Comparison of ENCODE assay signal across 11 cellular contexts in genomic region chr12:49661191-49661590, GRCh38. TPM values are rescaled to one million over a fixed set of nuclear protein-coding genes. Genes with fewer than 3 reads are reported as not detected.
DNase-seq lines count a peak whose midpoint lies in the region; ATAC-seq and TF ChIP-seq lines count a peak whose summit lies in the region.
"Had no signal": no experiment of that assay in that cellular context is flagged by ENCODE, and none has a peak within 500 bp of the region (broad histone marks: within the 10 kb centered on the region; RNA-seq: fewer than 3 reads in every experiment).

No MANE protein-coding gene starts in this region.

- no peaks in the 10 kb centered on the region for H3K27me3 ChIP-seq in CD8-positive, alpha-beta T cell (ENCODE audit: insufficient read depth, low read length)
- H3K27me3 ChIP-seq in layer of hippocampus (ENCODE audit: control insufficient read depth, insufficient read depth, low read length): no peaks in the 10 kb centered on the region
- H3K27me3 ChIP-seq: uterus had no signal

- POLR2A ChIA-PET in CD8-positive, alpha-beta T cell (lab: Charles Lee): interaction anchor here (1.1 kb wide), 1 partner anchor 9 kb away, joined by 5 read pairs; no protein-coding TSS in a partner anchor

- H3K36me3 Mint-ChIP-seq in CD8-positive, alpha-beta T cell: peaks cover 62% of the 10 kb centered on the region
- peaks cover 9% of the 10 kb centered on the region for H3K36me3 Mint-ChIP-seq in T-helper 17 cell (ENCODE audit: low read depth)

- no peaks in the 10 kb centered on the region for H3K9me3 ChIP-seq in CD8-positive, alpha-beta T cell (ENCODE audit: low read length)
- H3K9me3 ChIP-seq in T-helper 17 cell (ENCODE audit: control insufficient read depth, low read length, poor library complexity, severe bottlenecking): no peaks in the 10 kb centered on the region
- H3K9me3 ChIP-seq: uterus had no signal

- CTCF ChIA-PET in CD8-positive, alpha-beta T cell (lab: Charles Lee): interaction anchor here (1.1 to 8.2 kb wide), 4 partner anchors 12 to 45 kb away, joined by 3 to 48 read pairs (median 32); partner anchors contain the start of gene FMNL3

- H3K4me3 ChIP-seq in CD8-positive, alpha-beta T cell (ENCODE audit: low read depth, low read length): no peak overlapping the region
- H3K4me3 ChIP-seq: SK-N-MC, uterus had no signal

- peak overlapping the region; percentile 99 for H3K27ac Mint-ChIP-seq in CD8-positive, alpha-beta T cell
- H3K27ac Mint-ChIP-seq in T-helper 17 cell: peak overlapping the region; percentile 97

- TF ChIP-seq CTCF in CD8-positive, alpha-beta T cell (IDR thresholded peaks at IDR 0.05): no peak

- no peaks in the 10 kb centered on the region for H3K27me3 Mint-ChIP-seq in CD8-positive, alpha-beta T cell (ENCODE audit: low read depth)
- no peaks in the 10 kb centered on the region for H3K27me3 Mint-ChIP-seq in T-helper 17 cell

- H3K36me3 ChIP-seq in CD8-positive, alpha-beta T cell (ENCODE audit: insufficient read depth, low read length): no peaks in the 10 kb centered on the region
- H3K36me3 ChIP-seq: uterus had no signal

- ATAC-seq in CD8-positive, alpha-beta T cell: no peak
- ATAC-seq in GM19351 (IDR thresholded peaks at IDR 0.05; ENCODE audit: unreplicated experiment) (peak; percentile 50), T-helper 17 cell (no peak), GM21717 (IDR thresholded peaks at IDR 0.05; ENCODE audit: unreplicated experiment) (no peak)

- peaks cover 59% of the 10 kb centered on the region for H3K4me1 ChIP-seq in CD8-positive, alpha-beta T cell (ENCODE audit: insufficient read depth, low read length)
- H3K4me1 ChIP-seq: uterus had no signal

- no peaks in the 10 kb centered on the region for H3K9me3 Mint-ChIP-seq in CD8-positive, alpha-beta T cell

- H3K4me1 Mint-ChIP-seq in CD8-positive, alpha-beta T cell (ENCODE audit: low read depth): peaks cover 81% of the 10 kb centered on the region
- peaks cover 53% of the 10 kb centered on the region for H3K4me1 Mint-ChIP-seq in T-helper 17 cell

- peak overlapping the region; percentile 42 for H3K4me3 Mint-ChIP-seq in CD8-positive, alpha-beta T cell
- peak overlapping the region; percentile 79 for H3K4me3 Mint-ChIP-seq in T-helper 17 cell

- intact Hi-C loops in CD8-positive, alpha-beta T cell (cut with DNase I, micrococcal nuclease): loop anchor here in 1 of 2 experiments (1.0 kb wide), 1 partner anchor 15 kb away; no protein-coding TSS in a partner anchor

- DNase-seq in CD8-positive, alpha-beta T cell: no peak
- DNase-seq in T-helper 17 cell: no peak
- DNase-seq in NCI-H69 (lab: John Stamatoyannopoulos, UW): no peak
- no peak for DNase-seq in NCI-H2081 treated with DMSO at 0.1 percent for 48 hours (lab: John Stamatoyannopoulos, UW)
- DNase-seq in OCI-M2 (lab: John Stamatoyannopoulos, UW; ENCODE audit: unreplicated experiment): no peak
- DNase-seq: effector CD8-positive, alpha-beta T cell; uterus had no signal

- H3K27ac ChIP-seq in CD8-positive, alpha-beta T cell (ENCODE audit: low read depth, low read length): no peak overlapping the region
- H3K27ac ChIP-seq in layer of hippocampus (ENCODE audit: low read depth, low read length): peak overlapping the region; percentile 47
- H3K27ac ChIP-seq: SK-N-MC, uterus had no signal

RNA-seq across cellular contexts. Expression of gene PRPF40B, which starts 37.8 kb away (rescaled TPM):
- total RNA-seq in CD8-positive, alpha-beta T cell: 1 to 10 TPM; 3.4 to 4.2 TPM
- 1 to 10 TPM; 5.6 to 7.1 TPM for total RNA-seq in T-helper 17 cell

RNA-seq across cellular contexts. Expression of gene FMNL3, which starts 46.0 kb away (rescaled TPM):
- 10 to 100 TPM; 27.9 to 31.9 TPM for total RNA-seq in CD8-positive, alpha-beta T cell
- total RNA-seq in T-helper 17 cell: 10 to 100 TPM; 17.0 to 19.7 TPM

RNA-seq across cellular contexts. Expression of gene FAM186B, which starts 55.8 kb away (rescaled TPM):
- total RNA-seq in CD8-positive, alpha-beta T cell: 1 to 10 TPM in 1 of 2 experiments, under 1 TPM in 1; 0.50 to 1.0 TPM
- total RNA-seq in T-helper 17 cell: under 1 TPM; 0.37 to 0.39 TPM
